Comparison of ENCODE assay signal across 1 cellular context in the genomic region with DNA sequence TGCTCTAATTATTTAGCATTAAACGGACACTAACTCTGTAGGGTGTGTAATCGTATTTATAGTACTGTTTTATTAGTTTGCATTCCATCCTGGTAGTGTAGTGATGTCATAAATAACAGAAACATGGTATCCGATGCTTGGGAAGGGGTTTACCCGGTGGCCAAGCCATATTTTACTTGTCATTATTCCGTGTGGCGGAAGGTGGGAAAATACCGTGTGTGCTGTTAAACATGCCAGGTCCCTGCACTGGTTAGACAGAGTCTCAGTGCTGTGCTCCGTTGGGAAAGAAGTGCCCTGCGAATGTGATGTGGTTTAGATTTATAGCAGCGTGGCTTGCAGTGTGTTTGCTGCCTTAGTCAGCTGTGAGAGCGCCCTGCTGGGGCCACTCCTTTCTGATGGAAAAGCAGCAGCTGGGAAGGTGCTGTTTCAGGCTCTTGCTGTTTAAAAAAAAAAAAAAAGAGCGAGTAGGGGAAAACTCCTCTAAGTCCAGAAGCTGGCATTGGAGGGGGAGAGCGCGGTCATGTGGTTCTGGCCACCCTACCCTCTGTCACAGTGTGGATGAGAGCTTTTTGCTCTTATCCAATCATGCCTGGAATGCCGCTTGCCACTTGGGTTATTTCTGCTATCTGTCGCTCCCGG.
TF ChIP-seq lines count a peak whose summit lies in the region.

No MANE protein-coding gene starts in this region.

TF ChIP-seq in HEK293, 187 proteins besides CTCF, POLR2A, EP300 and RAD21 (continued from another document and continues in another):
- TF ChIP-seq, protein P1, sequence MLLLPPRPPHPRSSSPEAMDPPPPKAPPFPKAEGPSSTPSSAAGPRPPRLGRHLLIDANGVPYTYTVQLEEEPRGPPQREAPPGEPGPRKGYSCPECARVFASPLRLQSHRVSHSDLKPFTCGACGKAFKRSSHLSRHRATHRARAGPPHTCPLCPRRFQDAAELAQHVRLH (tag by site-specific recombination; IDR thresholded peaks at IDR 0.05), result no peak
- TF ChIP-seq ZNF600 (tag by site-specific recombination; IDR thresholded peaks at IDR 0.05), result peak; percentile 85
- TF ChIP-seq ZNF391 (tag by site-specific recombination; IDR thresholded peaks at IDR 0.05; ENCODE audit: borderline replicate concordance, low read depth), result no peak
- no peak for TF ChIP-seq ZNF701 (tag by site-specific recombination; IDR thresholded peaks at IDR 0.05)
- no peak for TF ChIP-seq ZFP69B (tag by site-specific recombination; IDR thresholded peaks at IDR 0.05)
- TF ChIP-seq ZNF596 (tag by site-specific recombination; IDR thresholded peaks at IDR 0.05), result no peak
- TF ChIP-seq ZNF48 (tag by site-specific recombination; IDR thresholded peaks at IDR 0.05), result no peak
- TF ChIP-seq OVOL3 (tag by site-specific recombination; IDR thresholded peaks at IDR 0.05), result 0 out of 2 replicates have a peak, but pooled peaks have one; percentile 5
- TF ChIP-seq, protein P2, sequence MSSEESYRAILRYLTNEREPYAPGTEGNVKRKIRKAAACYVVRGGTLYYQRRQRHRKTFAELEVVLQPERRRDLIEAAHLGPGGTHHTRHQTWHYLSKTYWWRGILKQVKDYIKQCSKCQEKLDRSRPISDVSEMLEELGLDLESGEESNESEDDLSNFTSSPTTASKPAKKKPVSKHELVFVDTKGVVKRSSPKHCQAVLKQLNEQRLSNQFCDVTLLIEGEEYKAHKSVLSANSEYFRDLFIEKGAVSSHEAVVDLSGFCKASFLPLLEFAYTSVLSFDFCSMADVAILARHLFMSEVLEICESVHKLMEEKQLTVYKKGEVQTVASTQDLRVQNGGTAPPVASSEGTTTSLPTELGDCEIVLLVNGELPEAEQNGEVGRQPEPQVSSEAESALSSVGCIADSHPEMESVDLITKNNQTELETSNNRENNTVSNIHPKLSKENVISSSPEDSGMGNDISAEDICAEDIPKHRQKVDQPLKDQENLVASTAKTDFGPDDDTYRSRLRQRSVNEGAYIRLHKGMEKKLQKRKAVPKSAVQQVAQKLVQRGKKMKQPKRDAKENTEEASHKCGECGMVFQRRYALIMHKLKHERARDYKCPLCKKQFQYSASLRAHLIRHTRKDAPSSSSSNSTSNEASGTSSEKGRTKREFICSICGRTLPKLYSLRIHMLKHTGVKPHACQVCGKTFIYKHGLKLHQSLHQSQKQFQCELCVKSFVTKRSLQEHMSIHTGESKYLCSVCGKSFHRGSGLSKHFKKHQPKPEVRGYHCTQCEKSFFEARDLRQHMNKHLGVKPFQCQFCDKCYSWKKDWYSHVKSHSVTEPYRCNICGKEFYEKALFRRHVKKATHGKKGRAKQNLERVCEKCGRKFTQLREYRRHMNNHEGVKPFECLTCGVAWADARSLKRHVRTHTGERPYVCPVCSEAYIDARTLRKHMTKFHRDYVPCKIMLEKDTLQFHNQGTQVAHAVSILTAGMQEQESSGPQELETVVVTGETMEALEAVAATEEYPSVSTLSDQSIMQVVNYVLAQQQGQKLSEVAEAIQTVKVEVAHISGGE (tag by site-specific recombination; conservative IDR thresholded peaks at IDR 0.05; ENCODE audit: low read depth), result no peak
- no peak for TF ChIP-seq EGR2 (tag by site-specific recombination; IDR thresholded peaks at IDR 0.05; ENCODE audit: low read depth)
- TF ChIP-seq, protein P3, sequence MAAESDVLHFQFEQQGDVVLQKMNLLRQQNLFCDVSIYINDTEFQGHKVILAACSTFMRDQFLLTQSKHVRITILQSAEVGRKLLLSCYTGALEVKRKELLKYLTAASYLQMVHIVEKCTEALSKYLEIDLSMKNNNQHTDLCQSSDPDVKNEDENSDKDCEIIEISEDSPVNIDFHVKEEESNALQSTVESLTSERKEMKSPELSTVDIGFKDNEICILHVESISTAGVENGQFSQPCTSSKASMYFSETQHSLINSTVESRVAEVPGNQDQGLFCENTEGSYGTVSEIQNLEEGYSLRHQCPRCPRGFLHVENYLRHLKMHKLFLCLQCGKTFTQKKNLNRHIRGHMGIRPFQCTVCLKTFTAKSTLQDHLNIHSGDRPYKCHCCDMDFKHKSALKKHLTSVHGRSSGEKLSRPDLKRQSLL (tag by site-specific recombination; IDR thresholded peaks at IDR 0.05), result no peak
- TF ChIP-seq, protein P4, sequence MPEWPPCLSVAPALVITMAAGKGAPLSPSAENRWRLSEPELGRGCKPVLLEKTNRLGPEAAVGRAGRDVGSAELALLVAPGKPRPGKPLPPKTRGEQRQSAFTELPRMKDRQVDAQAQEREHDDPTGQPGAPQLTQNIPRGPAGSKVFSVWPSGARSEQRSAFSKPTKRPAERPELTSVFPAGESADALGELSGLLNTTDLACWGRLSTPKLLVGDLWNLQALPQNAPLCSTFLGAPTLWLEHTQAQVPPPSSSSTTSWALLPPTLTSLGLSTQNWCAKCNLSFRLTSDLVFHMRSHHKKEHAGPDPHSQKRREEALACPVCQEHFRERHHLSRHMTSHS (tag by site-specific recombination; IDR thresholded peaks at IDR 0.05), result no peak
- no peak for TF ChIP-seq ZNF549 (tag by site-specific recombination; IDR thresholded peaks at IDR 0.05)
- no peak for TF ChIP-seq MZF1 (tag by site-specific recombination; IDR thresholded peaks at IDR 0.05; ENCODE audit: borderline replicate concordance)
- no peak for TF ChIP-seq ZNF248 (tag by site-specific recombination; IDR thresholded peaks at IDR 0.05)
- no peak for TF ChIP-seq ZNF404 (tag by site-specific recombination; IDR thresholded peaks at IDR 0.05)
- TF ChIP-seq, protein P5, sequence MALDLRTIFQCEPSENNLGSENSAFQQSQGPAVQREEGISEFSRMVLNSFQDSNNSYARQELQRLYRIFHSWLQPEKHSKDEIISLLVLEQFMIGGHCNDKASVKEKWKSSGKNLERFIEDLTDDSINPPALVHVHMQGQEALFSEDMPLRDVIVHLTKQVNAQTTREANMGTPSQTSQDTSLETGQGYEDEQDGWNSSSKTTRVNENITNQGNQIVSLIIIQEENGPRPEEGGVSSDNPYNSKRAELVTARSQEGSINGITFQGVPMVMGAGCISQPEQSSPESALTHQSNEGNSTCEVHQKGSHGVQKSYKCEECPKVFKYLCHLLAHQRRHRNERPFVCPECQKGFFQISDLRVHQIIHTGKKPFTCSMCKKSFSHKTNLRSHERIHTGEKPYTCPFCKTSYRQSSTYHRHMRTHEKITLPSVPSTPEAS (tag by site-specific recombination; IDR thresholded peaks at IDR 0.05), result no peak
- no peak for TF ChIP-seq ZNF2 (tag by site-specific recombination; IDR thresholded peaks at IDR 0.05)
- no peak for TF ChIP-seq ZNF174 (tag by site-specific recombination; IDR thresholded peaks at IDR 0.05)
- TF ChIP-seq, protein P6, sequence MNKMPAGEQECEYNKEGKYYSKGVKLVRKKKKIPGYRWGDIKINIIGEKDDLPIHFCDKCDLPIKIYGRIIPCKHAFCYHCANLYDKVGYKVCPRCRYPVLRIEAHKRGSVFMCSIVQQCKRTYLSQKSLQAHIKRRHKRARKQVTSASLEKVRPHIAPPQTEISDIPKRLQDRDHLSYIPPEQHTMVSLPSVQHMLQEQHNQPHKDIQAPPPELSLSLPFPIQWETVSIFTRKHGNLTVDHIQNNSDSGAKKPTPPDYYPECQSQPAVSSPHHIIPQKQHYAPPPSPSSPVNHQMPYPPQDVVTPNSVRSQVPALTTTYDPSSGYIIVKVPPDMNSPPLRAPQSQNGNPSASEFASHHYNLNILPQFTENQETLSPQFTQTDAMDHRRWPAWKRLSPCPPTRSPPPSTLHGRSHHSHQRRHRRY (tag by site-specific recombination; IDR thresholded peaks at IDR 0.05), result no peak
- TF ChIP-seq, protein P7, sequence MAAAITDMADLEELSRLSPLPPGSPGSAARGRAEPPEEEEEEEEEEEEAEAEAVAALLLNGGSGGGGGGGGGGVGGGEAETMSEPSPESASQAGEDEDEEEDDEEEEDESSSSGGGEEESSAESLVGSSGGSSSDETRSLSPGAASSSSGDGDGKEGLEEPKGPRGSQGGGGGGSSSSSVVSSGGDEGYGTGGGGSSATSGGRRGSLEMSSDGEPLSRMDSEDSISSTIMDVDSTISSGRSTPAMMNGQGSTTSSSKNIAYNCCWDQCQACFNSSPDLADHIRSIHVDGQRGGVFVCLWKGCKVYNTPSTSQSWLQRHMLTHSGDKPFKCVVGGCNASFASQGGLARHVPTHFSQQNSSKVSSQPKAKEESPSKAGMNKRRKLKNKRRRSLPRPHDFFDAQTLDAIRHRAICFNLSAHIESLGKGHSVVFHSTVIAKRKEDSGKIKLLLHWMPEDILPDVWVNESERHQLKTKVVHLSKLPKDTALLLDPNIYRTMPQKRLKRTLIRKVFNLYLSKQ (tag by site-specific recombination; IDR thresholded peaks at IDR 0.05; ENCODE audit: borderline replicate concordance), result no peak
- peak; percentile 27; the same call in 1 of the 2 replicates for TF ChIP-seq TRIM28 (IDR thresholded peaks at IDR 0.05; ENCODE audit: borderline replicate concordance, low read length)
- TF ChIP-seq ZNF292 (tag by site-specific recombination; IDR thresholded peaks at IDR 0.05; ENCODE audit: borderline replicate concordance, low read depth), result no peak
- no peak for TF ChIP-seq HOXC10 (CRISPR knock-in tag; IDR thresholded peaks at IDR 0.05)
- TF ChIP-seq ZNF366 (tag by site-specific recombination; conservative IDR thresholded peaks at IDR 0.05), result peak; percentile 67
- TF ChIP-seq, protein P8, sequence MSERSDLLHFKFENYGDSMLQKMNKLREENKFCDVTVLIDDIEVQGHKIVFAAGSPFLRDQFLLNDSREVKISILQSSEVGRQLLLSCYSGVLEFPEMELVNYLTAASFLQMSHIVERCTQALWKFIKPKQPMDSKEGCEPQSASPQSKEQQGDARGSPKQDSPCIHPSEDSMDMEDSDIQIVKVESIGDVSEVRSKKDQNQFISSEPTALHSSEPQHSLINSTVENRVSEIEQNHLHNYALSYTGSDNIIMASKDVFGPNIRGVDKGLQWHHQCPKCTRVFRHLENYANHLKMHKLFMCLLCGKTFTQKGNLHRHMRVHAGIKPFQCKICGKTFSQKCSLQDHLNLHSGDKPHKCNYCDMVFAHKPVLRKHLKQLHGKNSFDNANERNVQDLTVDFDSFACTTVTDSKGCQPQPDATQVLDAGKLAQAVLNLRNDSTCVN (tag by site-specific recombination; optimal IDR thresholded peaks at IDR 0.05), result no peak
- no peak for TF ChIP-seq ZNF266 (tag by site-specific recombination; IDR thresholded peaks at IDR 0.05; ENCODE audit: low read depth)
- TF ChIP-seq, protein P9, sequence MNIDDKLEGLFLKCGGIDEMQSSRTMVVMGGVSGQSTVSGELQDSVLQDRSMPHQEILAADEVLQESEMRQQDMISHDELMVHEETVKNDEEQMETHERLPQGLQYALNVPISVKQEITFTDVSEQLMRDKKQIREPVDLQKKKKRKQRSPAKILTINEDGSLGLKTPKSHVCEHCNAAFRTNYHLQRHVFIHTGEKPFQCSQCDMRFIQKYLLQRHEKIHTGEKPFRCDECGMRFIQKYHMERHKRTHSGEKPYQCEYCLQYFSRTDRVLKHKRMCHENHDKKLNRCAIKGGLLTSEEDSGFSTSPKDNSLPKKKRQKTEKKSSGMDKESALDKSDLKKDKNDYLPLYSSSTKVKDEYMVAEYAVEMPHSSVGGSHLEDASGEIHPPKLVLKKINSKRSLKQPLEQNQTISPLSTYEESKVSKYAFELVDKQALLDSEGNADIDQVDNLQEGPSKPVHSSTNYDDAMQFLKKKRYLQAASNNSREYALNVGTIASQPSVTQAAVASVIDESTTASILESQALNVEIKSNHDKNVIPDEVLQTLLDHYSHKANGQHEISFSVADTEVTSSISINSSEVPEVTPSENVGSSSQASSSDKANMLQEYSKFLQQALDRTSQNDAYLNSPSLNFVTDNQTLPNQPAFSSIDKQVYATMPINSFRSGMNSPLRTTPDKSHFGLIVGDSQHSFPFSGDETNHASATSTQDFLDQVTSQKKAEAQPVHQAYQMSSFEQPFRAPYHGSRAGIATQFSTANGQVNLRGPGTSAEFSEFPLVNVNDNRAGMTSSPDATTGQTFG (tag by site-specific recombination; IDR thresholded peaks at IDR 0.05; ENCODE audit: borderline replicate concordance), result no peak
- TF ChIP-seq, protein P10, sequence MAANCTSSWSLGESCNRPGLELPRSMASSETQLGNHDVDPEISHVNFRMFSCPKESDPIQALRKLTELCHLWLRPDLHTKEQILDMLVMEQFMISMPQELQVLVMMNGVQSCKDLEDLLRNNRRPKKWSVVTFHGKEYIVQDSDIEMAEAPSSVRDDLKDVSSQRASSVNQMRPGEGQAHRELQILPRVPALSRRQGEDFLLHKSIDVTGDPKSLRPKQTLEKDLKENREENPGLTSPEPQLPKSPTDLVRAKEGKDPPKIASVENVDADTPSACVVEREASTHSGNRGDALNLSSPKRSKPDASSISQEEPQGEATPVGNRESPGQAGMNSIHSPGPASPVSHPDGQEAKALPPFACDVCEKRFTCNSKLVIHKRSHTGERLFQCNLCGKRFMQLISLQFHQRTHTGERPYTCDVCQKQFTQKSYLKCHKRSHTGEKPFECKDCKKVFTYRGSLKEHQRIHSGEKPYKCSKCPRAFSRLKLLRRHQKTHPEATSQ (tag by site-specific recombination; IDR thresholded peaks at IDR 0.05), result no peak
- TF ChIP-seq, protein P11, sequence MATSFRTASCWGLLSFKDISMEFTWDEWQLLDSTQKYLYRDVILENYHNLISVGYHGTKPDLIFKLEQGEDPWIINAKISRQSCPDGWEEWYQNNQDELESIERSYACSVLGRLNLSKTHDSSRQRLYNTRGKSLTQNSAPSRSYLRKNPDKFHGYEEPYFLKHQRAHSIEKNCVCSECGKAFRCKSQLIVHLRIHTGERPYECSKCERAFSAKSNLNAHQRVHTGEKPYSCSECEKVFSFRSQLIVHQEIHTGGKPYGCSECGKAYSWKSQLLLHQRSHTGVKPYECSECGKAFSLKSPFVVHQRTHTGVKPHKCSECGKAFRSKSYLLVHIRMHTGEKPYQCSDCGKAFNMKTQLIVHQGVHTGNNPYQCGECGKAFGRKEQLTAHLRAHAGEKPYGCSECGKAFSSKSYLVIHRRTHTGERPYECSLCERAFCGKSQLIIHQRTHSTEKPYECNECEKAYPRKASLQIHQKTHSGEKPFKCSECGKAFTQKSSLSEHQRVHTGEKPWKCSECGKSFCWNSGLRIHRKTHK (tag by site-specific recombination; IDR thresholded peaks at IDR 0.05), result no peak
- TF ChIP-seq, protein P12, sequence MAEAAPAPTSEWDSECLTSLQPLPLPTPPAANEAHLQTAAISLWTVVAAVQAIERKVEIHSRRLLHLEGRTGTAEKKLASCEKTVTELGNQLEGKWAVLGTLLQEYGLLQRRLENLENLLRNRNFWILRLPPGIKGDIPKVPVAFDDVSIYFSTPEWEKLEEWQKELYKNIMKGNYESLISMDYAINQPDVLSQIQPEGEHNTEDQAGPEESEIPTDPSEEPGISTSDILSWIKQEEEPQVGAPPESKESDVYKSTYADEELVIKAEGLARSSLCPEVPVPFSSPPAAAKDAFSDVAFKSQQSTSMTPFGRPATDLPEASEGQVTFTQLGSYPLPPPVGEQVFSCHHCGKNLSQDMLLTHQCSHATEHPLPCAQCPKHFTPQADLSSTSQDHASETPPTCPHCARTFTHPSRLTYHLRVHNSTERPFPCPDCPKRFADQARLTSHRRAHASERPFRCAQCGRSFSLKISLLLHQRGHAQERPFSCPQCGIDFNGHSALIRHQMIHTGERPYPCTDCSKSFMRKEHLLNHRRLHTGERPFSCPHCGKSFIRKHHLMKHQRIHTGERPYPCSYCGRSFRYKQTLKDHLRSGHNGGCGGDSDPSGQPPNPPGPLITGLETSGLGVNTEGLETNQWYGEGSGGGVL (tag by site-specific recombination; IDR thresholded peaks at IDR 0.05), result no peak
- TF ChIP-seq ZNF10 (tag by site-specific recombination; IDR thresholded peaks at IDR 0.05), result no peak
- no peak for TF ChIP-seq YY2 (tag by site-specific recombination; IDR thresholded peaks at IDR 0.05)
- TF ChIP-seq ZNF830 (tag by site-specific recombination; IDR thresholded peaks at IDR 0.05; ENCODE audit: low read depth), result no peak
- no peak for TF ChIP-seq ZNF626 (tag by site-specific recombination; IDR thresholded peaks at IDR 0.05)
- TF ChIP-seq ZNF416 (tag by site-specific recombination; IDR thresholded peaks at IDR 0.05), result no peak
